Comparison of ENCODE assay signal across 19 cellular contexts in the genomic region with DNA sequence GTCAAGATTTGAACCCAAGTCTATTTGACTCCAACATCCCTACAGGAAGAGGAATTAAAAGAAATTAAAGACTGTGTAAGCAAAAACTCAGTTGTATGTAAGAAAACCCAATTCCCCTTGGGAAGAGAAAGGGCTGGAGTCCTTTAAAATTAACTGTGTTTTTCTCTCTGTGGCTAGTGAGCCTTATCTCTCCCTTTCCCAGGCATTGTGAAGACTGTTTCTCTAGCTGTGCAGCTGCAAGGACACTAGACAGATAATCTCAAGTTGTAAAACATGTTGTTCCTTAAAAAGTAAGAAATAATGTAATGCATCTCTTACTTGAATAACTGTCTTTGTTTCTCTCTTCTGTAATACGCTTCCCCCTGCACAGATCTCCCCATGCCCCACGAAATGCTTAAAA. TPM values are rescaled to one million over a fixed set of nuclear protein-coding genes. Genes with fewer than 3 reads are reported as not detected.
"Had no signal": no experiment of that assay in that cellular context is flagged by ENCODE, and none has a peak within 500 bp of the region (broad histone marks: within the 10 kb centered on the region; RNA-seq: fewer than 3 reads in every experiment).

No MANE protein-coding gene starts in this region.

RNA-seq across cellular contexts. Expression of gene F13B, which starts 29.9 kb away (rescaled TPM):
- total RNA-seq: colonic mucosa; dermis microvascular lymphatic vessel endothelial cell; endodermal cell; esophagus mucosa; esophagus squamous epithelium; gastrocnemius medialis; glomerular endothelial cell; heart right ventricle; kidney epithelial cell; left cardiac atrium; left lung; left ventricle myocardium superior; lower leg skin; lower lobe of right lung; lung microvascular endothelial cell; mesenteric fat pad; mononuclear cell; naive thymus-derived CD4-positive, alpha-beta T cell had no signal
- polyA plus RNA-seq: heart right ventricle; keratinocyte; naive thymus-derived CD4-positive, alpha-beta T cell had no signal
